In genomic region chrX:49960061-49960460, GRCh38 we compare ENCODE assay signal across 21 cellular contexts. TPM values are rescaled to one million over a fixed set of nuclear protein-coding genes. Genes with fewer than 3 reads are reported as not detected.
DNase-seq lines count a peak whose midpoint lies in the region; ATAC-seq and TF ChIP-seq lines count a peak whose summit lies in the region.
"Had no signal": no experiment of that assay in that cellular context is flagged by ENCODE, and none has a peak within 500 bp of the region (broad histone marks: within the 10 kb centered on the region; RNA-seq: fewer than 3 reads in every experiment).

No MANE protein-coding gene starts in this region.

- no peak overlapping the region for H3K27ac ChIP-seq in A673 (ENCODE audit: low read depth, low read length, poor library complexity, severe bottlenecking)
- peak overlapping the region; percentile 98 for H3K27ac ChIP-seq in SJCRH30
- H3K27ac ChIP-seq in gastrocnemius medialis = peak overlapping the region; percentile 72 to 85 (median 80)
- H3K27ac ChIP-seq: C4-2B, KMS-11 had no signal

- H3K4me1 ChIP-seq in A673 (ENCODE audit: insufficient read depth, low read length, poor library complexity, severe bottlenecking) (peaks cover 6% of the 10 kb centered on the region), SJCRH30 (peaks cover 40% of the 10 kb centered on the region), gastrocnemius medialis (peaks cover 0 to 40% of the 10 kb centered on the region in 2 donors)

- no peak for TF ChIP-seq POLR2A in gastrocnemius medialis (IDR thresholded peaks at IDR 0.05)

- intact Hi-C loops in A673 (cut with micrococcal nuclease; ENCODE audit: unreplicated experiment) (no loop called here), gastrocnemius medialis (cut with DNase I; ENCODE audit: low total_unique reads) (no loop called here)

- ATAC-seq in gastrocnemius medialis = peak; percentile 74 to 77
- no peak for ATAC-seq in GM21737 (IDR thresholded peaks at IDR 0.05; ENCODE audit: unreplicated experiment)
- ATAC-seq: Right ventricle myocardium inferior had no signal

- CTCF ChIA-PET in A673 (lab: Charles Lee) = no interaction called here

- no TSS peak for BruUV-seq in A673 (replicated peaks; lab: Mats Ljungman, UMichigan)

- no peaks in the 10 kb centered on the region for H3K9me3 Mint-ChIP-seq in endothelial cell (ENCODE audit: unreplicated experiment)
- H3K9me3 Mint-ChIP-seq: CD8-positive, alpha-beta memory T cell had no signal

- H3K36me3 ChIP-seq in A673 (ENCODE audit: insufficient read depth, low read length, poor library complexity, severe bottlenecking) (no peaks in the 10 kb centered on the region), SJCRH30 (no peaks in the 10 kb centered on the region; the same call in 1 of the 2 replicates), gastrocnemius medialis (no peaks in the 10 kb centered on the region)

- in situ Hi-C loops in gastrocnemius medialis (cut with MboI; ENCODE audit: low sequenced_read_pairs in 4 of 4) = no loop called here

- H3K9me3 ChIP-seq in A673 (ENCODE audit: low read depth, low read length, poor library complexity, severe bottlenecking) (no peaks in the 10 kb centered on the region), SJCRH30 (replicated peaks) (no peaks in the 10 kb centered on the region), gastrocnemius medialis (no peaks in the 10 kb centered on the region)

- no peaks in the 10 kb centered on the region for H3K36me3 Mint-ChIP-seq in endothelial cell (ENCODE audit: low read depth, unreplicated experiment)
- H3K36me3 Mint-ChIP-seq: CD8-positive, alpha-beta memory T cell had no signal

- H3K4me3 Mint-ChIP-seq in endothelial cell (ENCODE audit: unreplicated experiment) = no peak overlapping the region
- H3K4me3 Mint-ChIP-seq: CD8-positive, alpha-beta memory T cell had no signal

- H3K4me1 Mint-ChIP-seq in endothelial cell (ENCODE audit: unreplicated experiment) = no peaks in the 10 kb centered on the region
- H3K4me1 Mint-ChIP-seq: CD8-positive, alpha-beta memory T cell had no signal

- no peaks in the 10 kb centered on the region for H3K27me3 Mint-ChIP-seq in endothelial cell (ENCODE audit: unreplicated experiment)

- TF ChIP-seq CTCF in A673 (conservative IDR thresholded peaks at IDR 0.05; ENCODE audit: low read depth, low read length) (no peak), fibroblast of villous mesenchyme (IDR thresholded peaks at IDR 0.05; ENCODE audit: insufficient read depth, low read depth, low read length) (no peak), gastrocnemius medialis (IDR thresholded peaks at IDR 0.05 in 4 of 5, conservative IDR thresholded peaks at IDR 0.05 in 1 of 5) (no peak), endothelial cell (IDR thresholded peaks at IDR 0.05; ENCODE audit: unreplicated experiment) (no peak)

- H3K4me3 ChIP-seq in A673 (ENCODE audit: low read depth, low read length, poor library complexity, severe bottlenecking) (no peak overlapping the region), SJCRH30 (no peak overlapping the region), fibroblast of villous mesenchyme (ENCODE audit: low read depth, low read length) (no peak overlapping the region), gastrocnemius medialis (no peak overlapping the region)

- no peak overlapping the region for H3K27ac Mint-ChIP-seq in endothelial cell (ENCODE audit: unreplicated experiment)
- H3K27ac Mint-ChIP-seq: CD8-positive, alpha-beta memory T cell had no signal

- H3K27me3 ChIP-seq in A673 (replicated peaks; ENCODE audit: insufficient read depth, low read depth, low read length, poor library complexity) (no peaks in the 10 kb centered on the region), SJCRH30 (no peaks in the 10 kb centered on the region), gastrocnemius medialis (no peaks in the 10 kb centered on the region)

- peak; percentile 44 for DNase-seq in A673 (ENCODE audit: low spot score)
- peak; percentile 88 to 94 for DNase-seq in SJCRH30
- DNase-seq in fibroblast of villous mesenchyme (ENCODE audit: low read depth) = peak; percentile 33
- DNase-seq in gastrocnemius medialis = peak in 1 of 2 donors; percentile 22
- no peak for DNase-seq in cerebellum (ENCODE audit: low spot score)
- DNase-seq in endothelial cell (ENCODE audit: low spot score) = no peak
- DNase-seq: 8988T; AML-193; Calu3; CD8-positive, alpha-beta memory T cell; DMS153; IMR-90; NCI-H1105; NCI-H146; NCI-H2029 treated with DMSO at 0.1 percent for 48 hours; NCI-H226; NCI-H510A treated with DMSO at 0.1 percent for 48 hours had no signal

- POLR2A ChIA-PET in A673 (lab: Charles Lee; ENCODE audit: low non-redundant PET) = no interaction called here

RNA-seq across cellular contexts. Expression of gene CLCN5, which starts 37.7 kb away (rescaled TPM):
- 21.4 and 25.3 TPM in 2 replicates for total RNA-seq in A673 (2021)
- total RNA-seq in SJCRH30 (2014; rRNA removed; shearing (Covaris generic)) = 60.7 and 62.4 TPM in 2 replicates
- total RNA-seq in fibroblast of villous mesenchyme = 9.0 and 12.5 TPM in 2 replicates
- 10 to 100 TPM in 1 of 4 donors, 1 to 10 TPM in 3; 2.7 to 13.1 (median 6.8) TPM for total RNA-seq in gastrocnemius medialis
- total RNA-seq in cerebellum = 14.7 TPM
- 5.7 TPM for total RNA-seq in endothelial cell (ENCODE audit: unreplicated experiment)

Comparison
In these comparisons a context has a peak if more than half of its experiments do, and no peak if none do; other contexts are left out.
1. DNase-seq: peak in A673 (single experiment), SJCRH30 (2 of 2) and fibroblast of villous mesenchyme (single experiment); none in cerebellum (single experiment) and endothelial cell (single experiment).